22 cellular contexts compared by ENCODE assay signal in genomic region chr6:99148761-99149160, GRCh38.
"Had no signal": no experiment of that assay in that cellular context is flagged by ENCODE, and none has a peak within 500 bp of the region (broad histone marks: within the 10 kb centered on the region; RNA-seq: fewer than 3 reads in every experiment).

No MANE protein-coding gene starts in this region.

- ATAC-seq: Panc1, SK-N-SH treated with all-trans-retinoic acid at 6 μM for 48 hours had no signal

- H3K27ac ChIP-seq: HL-60, KMS-11, RWPE1 had no signal

- DNase-seq: Kasumi-1, MV-4-11, NCI-H1048, NCI-H1105, NCI-H1417, NCI-H1436 treated with DMSO at 0.1 percent for 48 hours, NCI-H1694, NCI-H187 treated with DMSO at 0.1 percent for 48 hours, NCI-H2029 treated with DMSO at 0.1 percent for 48 hours, NCI-H2171 treated with DMSO at 0.1 percent for 48 hours, NCI-H345, NCI-H446 treated with DMSO at 0.1 percent for 48 hours, NCI-H510A treated with DMSO at 0.1 percent for 48 hours, NCI-H69, NCI-H774, SHP77, T-helper 1 cell had no signal

- H3K9ac ChIP-seq: KMS-11 had no signal

- H3K4me2 ChIP-seq: KMS-11 had no signal
